Comparison of ENCODE assay signal across 18 cellular contexts in the genomic region with DNA sequence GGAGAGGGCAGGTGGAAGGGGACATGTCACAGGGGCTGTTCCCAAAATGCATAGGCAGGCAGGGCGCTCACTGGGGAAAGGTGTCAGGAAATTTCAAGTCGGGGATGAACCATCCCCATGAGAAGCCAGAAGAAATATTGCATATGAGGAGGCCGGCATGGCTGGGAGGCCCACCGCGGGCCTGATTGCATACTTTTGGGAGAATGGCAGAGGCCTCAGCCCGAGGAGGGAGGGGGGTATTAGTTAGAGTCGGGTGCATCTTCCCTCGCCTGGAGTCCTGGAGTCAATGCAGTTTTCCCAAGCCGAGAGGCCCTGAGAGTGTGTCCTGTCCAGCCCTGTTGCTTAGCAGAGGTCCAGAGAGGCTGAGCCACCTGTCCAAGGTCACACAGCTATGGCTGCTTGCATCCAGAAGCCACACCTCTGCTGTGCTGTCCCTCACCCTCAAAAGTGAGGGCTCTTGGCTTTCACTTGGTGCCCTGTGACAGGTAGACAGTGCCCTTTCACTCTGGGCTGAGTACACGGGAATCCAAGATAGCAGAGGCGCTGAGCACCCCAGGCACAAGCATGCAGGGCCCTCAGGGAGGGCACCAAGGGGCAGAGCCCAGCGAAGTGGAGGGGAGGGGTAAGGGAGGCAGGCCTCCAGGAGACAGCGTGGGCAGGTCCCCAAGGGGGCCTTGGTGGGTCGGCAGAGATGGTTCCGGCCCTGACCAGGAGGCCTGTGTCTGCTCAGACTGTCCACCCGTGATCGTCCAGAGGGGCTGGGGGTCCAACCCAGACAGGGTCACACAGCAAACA. TPM values are rescaled to one million over a fixed set of nuclear protein-coding genes. Genes with fewer than 3 reads are reported as not detected.
DNase-seq lines count a peak whose midpoint lies in the region; ATAC-seq, FAIRE-seq and TF ChIP-seq lines count a peak whose summit lies in the region.
"Had no signal": no experiment of that assay in that cellular context is flagged by ENCODE, and none has a peak within 500 bp of the region (broad histone marks: within the 10 kb centered on the region; RNA-seq: fewer than 3 reads in every experiment).

No MANE protein-coding gene starts in this region.

- H3K36me3 Mint-ChIP-seq in progenitor cell of endocrine pancreas (ENCODE audit: insufficient read depth) = peaks cover 4% of the 10 kb centered on the region
- H3K36me3 Mint-ChIP-seq in activated CD4-positive, alpha-beta memory T cell treated with anti-CD3 and anti-CD28 coated beads for 36 hours = peaks cover 7% of the 10 kb centered on the region
- H3K36me3 Mint-ChIP-seq in activated CD4-positive, alpha-beta T cell treated with anti-CD3 and anti-CD28 coated beads, Interleukin-2, amount 10 ng/mL, durations not matched to agents 7 days and 5 days (ENCODE audit: low read depth) = peaks cover 5% of the 10 kb centered on the region

- H3K27ac Mint-ChIP-seq in progenitor cell of endocrine pancreas = peak overlapping the region; percentile 14
- no peak overlapping the region for H3K27ac Mint-ChIP-seq in activated CD4-positive, alpha-beta memory T cell treated with anti-CD3 and anti-CD28 coated beads for 36 hours
- H3K27ac Mint-ChIP-seq in activated CD4-positive, alpha-beta T cell treated with anti-CD3 and anti-CD28 coated beads, Interleukin-2, amount 10 ng/mL, durations not matched to agents 7 days and 5 days = no peak overlapping the region
- H3K27ac Mint-ChIP-seq: CD4-positive, CD25-positive, alpha-beta regulatory T cell had no signal

- no peaks in the 10 kb centered on the region for H3K9me3 Mint-ChIP-seq in progenitor cell of endocrine pancreas (ENCODE audit: low read depth)
- H3K9me3 Mint-ChIP-seq in activated CD4-positive, alpha-beta memory T cell treated with anti-CD3 and anti-CD28 coated beads for 36 hours = no peaks in the 10 kb centered on the region
- H3K9me3 Mint-ChIP-seq in activated CD4-positive, alpha-beta T cell treated with anti-CD3 and anti-CD28 coated beads, Interleukin-2, amount 10 ng/mL, durations not matched to agents 7 days and 5 days = no peaks in the 10 kb centered on the region
- H3K9me3 Mint-ChIP-seq: CD4-positive, CD25-positive, alpha-beta regulatory T cell had no signal

- no peaks in the 10 kb centered on the region for H3K9me3 ChIP-seq in DND-41 (ENCODE audit: insufficient read depth, low read length, severe bottlenecking)
- H3K9me3 ChIP-seq in Panc1 (ENCODE audit: control insufficient read depth, insufficient read depth, low read depth, low read length) = no peaks in the 10 kb centered on the region
- no peaks in the 10 kb centered on the region for H3K9me3 ChIP-seq in keratinocyte (ENCODE audit: control insufficient read depth, low read depth, low read length)
- H3K9me3 ChIP-seq: MG63, SJCRH30 had no signal

- H3K79me2 ChIP-seq in DND-41 (ENCODE audit: insufficient read depth, low read length) (no peaks in the 10 kb centered on the region), keratinocyte (ENCODE audit: control insufficient read depth, insufficient read depth, low read length) (no peaks in the 10 kb centered on the region)

- H3K4me1 ChIP-seq in DND-41 (ENCODE audit: insufficient read depth, low read length) (no peaks in the 10 kb centered on the region), Panc1 (ENCODE audit: control insufficient read depth, insufficient read depth, low read length) (no peaks in the 10 kb centered on the region), keratinocyte (ENCODE audit: control insufficient read depth, extremely low read depth, insufficient read depth, low read length) (peaks cover 30% of the 10 kb centered on the region)

- H3K4me3 ChIP-seq in DND-41 (ENCODE audit: low read depth in 1 of 2, low read length in 2 of 2) (no peak overlapping the region), Panc1 (ENCODE audit: low read depth in 2 of 2, low read length in 2 of 2) (no peak overlapping the region), keratinocyte (ENCODE audit: control insufficient read depth in 2 of 3, extremely low read depth in 1 of 3, insufficient read depth in 2 of 3, low read depth in 1 of 3, low read length in 3 of 3) (no peak overlapping the region)
- H3K4me3 ChIP-seq: MG63, SJCRH30 had no signal

- intact Hi-C loops in Panc1 (cut with micrococcal nuclease; ENCODE audit: unreplicated experiment) = no loop called here
- intact Hi-C loops in activated CD4-positive, alpha-beta memory T cell treated with anti-CD3 and anti-CD28 coated beads for 36 hours (cut with micrococcal nuclease) = no loop called here

- H3K27me3 ChIP-seq in DND-41 (ENCODE audit: insufficient read depth, low read length, poor library complexity) (no peaks in the 10 kb centered on the region), Panc1 (ENCODE audit: control insufficient read depth, insufficient read depth, low read length) (no peaks in the 10 kb centered on the region), keratinocyte (ENCODE audit: control insufficient read depth, extremely low read depth, insufficient read depth, low read length) (no peaks in the 10 kb centered on the region)
- H3K27me3 ChIP-seq: MG63 had no signal

- TF ChIP-seq CTCF in DND-41 (IDR thresholded peaks at IDR 0.05; ENCODE audit: borderline replicate concordance, extremely low read depth, low read length, poor library complexity, severe bottlenecking) (no peak), Panc1 (IDR thresholded peaks at IDR 0.05) (no peak), keratinocyte (optimal IDR thresholded peaks at IDR 0.05 in 1 of 3, IDR thresholded peaks at IDR 0.05 in 1 of 3, conservative IDR thresholded peaks at IDR 0.05 in 1 of 3; ENCODE audit: extremely low read depth in 1 of 3, insufficient read depth in 2 of 3, low read length in 3 of 3) (no peak), progenitor cell of endocrine pancreas (IDR thresholded peaks at IDR 0.05; ENCODE audit: unreplicated experiment) (no peak)

- in situ Hi-C loops in Panc1 (cut with HindIII; ENCODE audit: low pct_unique_long_range_greater_than_20kb, low sequenced_read_pairs) = no loop called here

- no peaks in the 10 kb centered on the region for H3K27me3 Mint-ChIP-seq in progenitor cell of endocrine pancreas
- H3K27me3 Mint-ChIP-seq in activated CD4-positive, alpha-beta memory T cell treated with anti-CD3 and anti-CD28 coated beads for 36 hours = no peaks in the 10 kb centered on the region
- H3K27me3 Mint-ChIP-seq in activated CD4-positive, alpha-beta T cell treated with anti-CD3 and anti-CD28 coated beads, Interleukin-2, amount 10 ng/mL, durations not matched to agents 7 days and 5 days = no peaks in the 10 kb centered on the region
- H3K27me3 Mint-ChIP-seq: CD4-positive, CD25-positive, alpha-beta regulatory T cell had no signal

- CTCF ChIA-PET in Panc1 (lab: Charles Lee) = no interaction called here
- CTCF ChIA-PET in activated CD4-positive, alpha-beta memory T cell treated with anti-CD3 and anti-CD28 coated beads for 36 hours (lab: Charles Lee) = no interaction called here
- CTCF ChIA-PET in activated CD4-positive, alpha-beta T cell treated with anti-CD3 and anti-CD28 coated beads, Interleukin-2, amount 10 ng/mL, durations not matched to agents 7 days and 5 days (lab: Charles Lee) = interaction anchor here (0.6 to 1.4 kb wide), 3 partner anchors 9 to 286 kb away, joined by 3 to 5 read pairs (median 5); no protein-coding TSS in a partner anchor

- TF ChIP-seq POLR2A in H54 (IDR thresholded peaks at IDR 0.05; ENCODE audit: low read depth, low read length) = no peak

- peaks cover 4% of the 10 kb centered on the region for H3K9me1 ChIP-seq in keratinocyte (ENCODE audit: control insufficient read depth, extremely low read depth, insufficient read depth, low read length)

- FAIRE-seq in keratinocyte (lab: Jason Lieb, UNC) (no peak), H54 (lab: Jason Lieb, UNC) (no peak)
- FAIRE-seq: G401.6, GM12892 had no signal

- DNase-seq in DND-41 (no peak), Panc1 (ENCODE audit: low read depth, low spot score) (no peak), keratinocyte (ENCODE audit: low read depth, low spot score) (no peak), progenitor cell of endocrine pancreas (ENCODE audit: low spot score, unreplicated experiment) (no peak), superior temporal gyrus (ENCODE audit: extremely low spot score) (no peak), H54 (ENCODE audit: insufficient read length, low spot score) (no peak)
- DNase-seq in activated CD4-positive, alpha-beta memory T cell treated with anti-CD3 and anti-CD28 coated beads for 36 hours = no peak
- DNase-seq in activated CD4-positive, alpha-beta T cell treated with anti-CD3 and anti-CD28 coated beads, Interleukin-2, amount 10 ng/mL, durations not matched to agents 7 days and 5 days = no peak
- DNase-seq: ACHN; CD4-positive, CD25-positive, alpha-beta regulatory T cell; MG63; NCI-H1105; NCI-H187; NCI-H446 treated with DMSO at 0.1 percent for 48 hours; NCI-H82; SJCRH30 had no signal

- H3K9ac ChIP-seq in DND-41 (ENCODE audit: low read depth, low read length) = no peak overlapping the region
- H3K9ac ChIP-seq in keratinocyte (ENCODE audit: control insufficient read depth, extremely low read depth, insufficient read depth, low read length) = peak overlapping the region; percentile 19

- dilution Hi-C loops in keratinocyte (cut with MboI; ENCODE audit: extremely low pct_ligation_motif_present, low sequenced_read_pairs) = no loop called here

- POLR2A ChIA-PET in Panc1 (lab: Charles Lee) = no interaction called here
- POLR2A ChIA-PET in activated CD4-positive, alpha-beta memory T cell treated with anti-CD3 and anti-CD28 coated beads for 36 hours (lab: Charles Lee) = no interaction called here
- POLR2A ChIA-PET in activated CD4-positive, alpha-beta T cell treated with anti-CD3 and anti-CD28 coated beads, Interleukin-2, amount 10 ng/mL, durations not matched to agents 7 days and 5 days (lab: Charles Lee) = no interaction called here

- no peak overlapping the region for H2AFZ ChIP-seq in DND-41 (ENCODE audit: low read depth, low read length)
- H2AFZ ChIP-seq in keratinocyte (ENCODE audit: control insufficient read depth, low read length) = no peak overlapping the region

- ATAC-seq in DND-41 (ENCODE audit: insufficient read depth, low read depth) (peak; percentile 19; the same call in 1 of the 3 replicates), Panc1 (peak; percentile 19; the same call in 1 of the 2 replicates)

- H3K36me3 ChIP-seq in DND-41 (ENCODE audit: insufficient read depth, low read length) (peaks cover 6% of the 10 kb centered on the region; the same call in 1 of the 2 replicates), Panc1 (ENCODE audit: control insufficient read depth, insufficient read depth, low read length) (peaks cover 4% of the 10 kb centered on the region; the same call in 1 of the 2 replicates), keratinocyte (ENCODE audit: control insufficient read depth in 2 of 2, extremely low read depth in 1 of 2, insufficient read depth in 2 of 2, low read length in 2 of 2) (no peaks in the 10 kb centered on the region)
- H3K36me3 ChIP-seq: MG63, SJCRH30 had no signal

- no peaks in the 10 kb centered on the region for H3K4me1 Mint-ChIP-seq in progenitor cell of endocrine pancreas (ENCODE audit: low read depth)
- H3K4me1 Mint-ChIP-seq in activated CD4-positive, alpha-beta memory T cell treated with anti-CD3 and anti-CD28 coated beads for 36 hours (ENCODE audit: low read depth) = no peaks in the 10 kb centered on the region
- peaks cover 2% of the 10 kb centered on the region for H3K4me1 Mint-ChIP-seq in activated CD4-positive, alpha-beta T cell treated with anti-CD3 and anti-CD28 coated beads, Interleukin-2, amount 10 ng/mL, durations not matched to agents 7 days and 5 days
- H3K4me1 Mint-ChIP-seq: CD4-positive, CD25-positive, alpha-beta regulatory T cell had no signal

- H3K27ac ChIP-seq in DND-41 (ENCODE audit: low read length) = no peak overlapping the region
- H3K27ac ChIP-seq in Panc1 (ENCODE audit: low read length) = no peak overlapping the region
- no peak overlapping the region for H3K27ac ChIP-seq in keratinocyte (ENCODE audit: control insufficient read depth, insufficient read depth, low read length)
- H3K27ac ChIP-seq: SJCRH30 had no signal

- H3K4me2 ChIP-seq in DND-41 (ENCODE audit: insufficient read depth, low read length) (no peak overlapping the region), keratinocyte (ENCODE audit: control insufficient read depth, extremely low read depth, insufficient read depth, low read depth, low read length) (no peak overlapping the region)

- no TSS peak for BruUV-seq in Panc1 (replicated peaks; lab: Mats Ljungman, UMichigan)

- H4K20me1 ChIP-seq in DND-41 (ENCODE audit: insufficient read depth, low read length) (no peaks in the 10 kb centered on the region), keratinocyte (ENCODE audit: control insufficient read depth, extremely low read depth, insufficient read depth, low read length) (no peaks in the 10 kb centered on the region)

- no peak overlapping the region for H3K4me3 Mint-ChIP-seq in progenitor cell of endocrine pancreas (ENCODE audit: low read depth)
- no peak overlapping the region for H3K4me3 Mint-ChIP-seq in activated CD4-positive, alpha-beta memory T cell treated with anti-CD3 and anti-CD28 coated beads for 36 hours
- H3K4me3 Mint-ChIP-seq in activated CD4-positive, alpha-beta T cell treated with anti-CD3 and anti-CD28 coated beads, Interleukin-2, amount 10 ng/mL, durations not matched to agents 7 days and 5 days = no peak overlapping the region
- H3K4me3 Mint-ChIP-seq: CD4-positive, CD25-positive, alpha-beta regulatory T cell had no signal

RNA-seq across cellular contexts. Expression of gene GRIP2, which starts 48.5 kb away (rescaled TPM):
- total RNA-seq in Panc1 (2021; ENCODE audit: unreplicated experiment) (6.5 TPM), progenitor cell of endocrine pancreas (11.2 and 11.6 TPM in 2 replicates)
- 5.2 TPM for polyA plus RNA-seq in Panc1 (2012; ENCODE audit: insufficient read length)
- polyA plus RNA-seq in keratinocyte = 0.01 to 0.09 TPM (median 0.01 TPM) in 3 replicates
- 0.06 TPM for polyA plus RNA-seq in keratinocyte (2011; ENCODE audit: low read depth)
- 0.04 and 0.06 TPM in 2 replicates for polyA plus RNA-seq in keratinocyte (2011; cell fraction: cytosol; rRNA removed)
- polyA plus RNA-seq in keratinocyte (2011; cell fraction: nucleus; rRNA removed) = 0.18 and 0.29 TPM in 2 replicates
- polyA plus RNA-seq in keratinocyte (2012; ENCODE audit: low replicate concordance) = 0.07 TPM in 1 of 2 replicates, not detected in the other
- 0.13 to 1.7 TPM in 2 of 3 replicates, not detected in the other for polyA minus RNA-seq in keratinocyte
- not detected for polyA minus RNA-seq in keratinocyte (2011; cell fraction: cytosol; rRNA and poly(A)+ RNA removed)
- 0.42 TPM in 1 of 2 replicates, not detected in the other for polyA minus RNA-seq in keratinocyte (2011; cell fraction: nucleus; rRNA and poly(A)+ RNA removed)
- total RNA-seq in activated CD4-positive, alpha-beta memory T cell treated with anti-CD3 and anti-CD28 coated beads for 36 hours = not detected
- under 1 TPM; 0.15 to 0.45 TPM for total RNA-seq in activated CD4-positive, alpha-beta T cell treated with anti-CD3 and anti-CD28 coated beads, Interleukin-2, amount 10 ng/mL, durations not matched to agents 7 days and 5 days
- total RNA-seq: CD4-positive, CD25-positive, alpha-beta regulatory T cell had no signal
